18 cellular contexts compared by ENCODE assay signal in genomic region chr12:128863957-128864356, GRCh38. TPM values are rescaled to one million over a fixed set of nuclear protein-coding genes. Genes with fewer than 3 reads are reported as not detected.
A peak's percentile ranks its signal among the peaks of the same experiment; 100 is the strongest.
DNase-seq lines count a peak whose midpoint lies in the region; ATAC-seq and TF ChIP-seq lines count a peak whose summit lies in the region.
"Had no signal": no experiment of that assay in that cellular context is flagged by ENCODE, and none has a peak within 500 bp of the region (broad histone marks: within the 10 kb centered on the region; RNA-seq: fewer than 3 reads in every experiment).

No MANE protein-coding gene starts in this region.

- no peak overlapping the region for H3K27ac ChIP-seq in transverse colon
- H3K27ac ChIP-seq: PC-9, SJSA1 had no signal

- H3K4me1 Mint-ChIP-seq in natural killer cell treated with Interleukin-12 subunit alpha and Interleukin-12 subunit beta and Interleukin-15 and Interleukin-18, amount 100 ng/mL, for 72 hours (ENCODE audit: low read depth in 2 of 2), result peaks cover 0 to 3% of the 10 kb centered on the region in 2 donors
- H3K4me1 Mint-ChIP-seq in natural killer cell, result peaks cover 0 to 8% of the 10 kb centered on the region in 2 donors

- no peak for TF ChIP-seq EP300 in transverse colon (IDR thresholded peaks at IDR 0.05; ENCODE audit: low read depth)

- peak overlapping the region in 1 of 2 donors; percentile 26 for H3K27ac Mint-ChIP-seq in natural killer cell treated with Interleukin-12 subunit alpha and Interleukin-12 subunit beta and Interleukin-15 and Interleukin-18, amount 100 ng/mL, for 72 hours
- peak overlapping the region in 1 of 2 donors; percentile 53 for H3K27ac Mint-ChIP-seq in natural killer cell

- H3K36me3 Mint-ChIP-seq in natural killer cell treated with Interleukin-12 subunit alpha and Interleukin-12 subunit beta and Interleukin-15 and Interleukin-18, amount 100 ng/mL, for 72 hours, result no peaks in the 10 kb centered on the region
- no peaks in the 10 kb centered on the region for H3K36me3 Mint-ChIP-seq in natural killer cell

- no peak overlapping the region for H3K4me3 ChIP-seq in transverse colon
- H3K4me3 ChIP-seq: PC-9, SJSA1 had no signal

- H3K9me3 Mint-ChIP-seq in natural killer cell treated with Interleukin-12 subunit alpha and Interleukin-12 subunit beta and Interleukin-15 and Interleukin-18, amount 100 ng/mL, for 72 hours, result no peaks in the 10 kb centered on the region
- H3K9me3 Mint-ChIP-seq in natural killer cell, result no peaks in the 10 kb centered on the region

- in situ Hi-C loops in transverse colon (cut with MboI; ENCODE audit: low pct_ligation_motif_present in 1 of 4, low pct_unique_long_range_greater_than_20kb in 1 of 4, low sequenced_read_pairs in 3 of 4), result no loop called here

- no peaks in the 10 kb centered on the region for H3K4me1 ChIP-seq in transverse colon
- H3K4me1 ChIP-seq: SJSA1 had no signal

- H3K9me3 ChIP-seq in transverse colon, result no peaks in the 10 kb centered on the region
- H3K9me3 ChIP-seq: SJSA1 had no signal

- WGBS in transverse colon (ENCODE audit: low coverage in 1 of 2), 2 donors, result 72 to 96% methylated on average over 4 to 11 of the region's 11 CpGs

- no peak overlapping the region for H3K4me3 Mint-ChIP-seq in natural killer cell treated with Interleukin-12 subunit alpha and Interleukin-12 subunit beta and Interleukin-15 and Interleukin-18, amount 100 ng/mL, for 72 hours
- H3K4me3 Mint-ChIP-seq in natural killer cell, result no peak overlapping the region

- peak; percentile 16 for DNase-seq in natural killer cell treated with Interleukin-12 subunit alpha and Interleukin-12 subunit beta and Interleukin-15 and Interleukin-18, amount 100 ng/mL, for 72 hours (ENCODE audit: low spot score)
- no peak for DNase-seq in natural killer cell
- peak; percentile 36 for DNase-seq in occipital lobe (lab: John Stamatoyannopoulos, UW)
- DNase-seq in HPDE6-E6E7 (ENCODE audit: extremely low spot score), result no peak
- no peak for DNase-seq in transverse colon
- DNase-seq: C1 segment of cervical spinal cord, GOT3, KBM-7, NCI-H1105, NCI-H1694, NCI-H226, NCI-H524 treated with DMSO at 0.1 percent for 48 hours, PC-9 had no signal

- H3K27me3 ChIP-seq in transverse colon, result no peaks in the 10 kb centered on the region
- H3K27me3 ChIP-seq: SJSA1 had no signal

- ATAC-seq in natural killer cell treated with Interleukin-12 subunit alpha and Interleukin-12 subunit beta and Interleukin-15 and Interleukin-18, amount 100 ng/mL, for 72 hours, result no peak
- ATAC-seq in natural killer cell (no peak), esophagus mucosa (peak; percentile 39), HG03565 (IDR thresholded peaks at IDR 0.05; ENCODE audit: unreplicated experiment) (no peak)
- ATAC-seq: HCT116 had no signal

- no peaks in the 10 kb centered on the region for H3K36me3 ChIP-seq in transverse colon
- H3K36me3 ChIP-seq: SJSA1 had no signal

- peaks cover 0 to 7% of the 10 kb centered on the region in 2 donors for H3K27me3 Mint-ChIP-seq in natural killer cell treated with Interleukin-12 subunit alpha and Interleukin-12 subunit beta and Interleukin-15 and Interleukin-18, amount 100 ng/mL, for 72 hours
- H3K27me3 Mint-ChIP-seq in natural killer cell (ENCODE audit: low read depth in 2 of 2), result peaks cover 2 to 3% of the 10 kb centered on the region in 2 donors

- no peak for TF ChIP-seq POLR2A in transverse colon (IDR thresholded peaks at IDR 0.05)

- TF ChIP-seq CTCF in natural killer cell (IDR thresholded peaks at IDR 0.05), result no peak
- TF ChIP-seq CTCF in transverse colon (IDR thresholded peaks at IDR 0.05), result no peak

- intact Hi-C loops in natural killer cell (cut with micrococcal nuclease) (no loop called here), transverse colon (cut with DNase I; ENCODE audit: low total_unique reads) (no loop called here)

RNA-seq across cellular contexts. Expression of gene GLT1D1, which starts 10.7 kb away (rescaled TPM):
- total RNA-seq in natural killer cell treated with Interleukin-12 subunit alpha and Interleukin-12 subunit beta and Interleukin-15 and Interleukin-18, amount 100 ng/mL, for 72 hours, result under 1 TPM; 0.14 to 0.21 TPM
- 1 to 10 TPM in 2 of 3 donors, under 1 TPM in 1; 0.33 to 3.2 (median 2.6) TPM for total RNA-seq in natural killer cell
- 0.64 TPM for total RNA-seq in esophagus mucosa
- 8.9 TPM for total RNA-seq in occipital lobe
- not detected for total RNA-seq in transverse colon
- total RNA-seq: A673, PC-9, SJSA1 had no signal

RNA-seq across cellular contexts. Expression of gene SLC15A4, which starts 40.2 kb away (rescaled TPM):
- 10 to 100 TPM; 54.2 to 58.6 TPM for total RNA-seq in natural killer cell treated with Interleukin-12 subunit alpha and Interleukin-12 subunit beta and Interleukin-15 and Interleukin-18, amount 100 ng/mL, for 72 hours
- 100 to 1,000 TPM; 176 to 306 (median 250) TPM for total RNA-seq in natural killer cell
- total RNA-seq in esophagus mucosa, result 12.8 TPM
- total RNA-seq in occipital lobe, result 39.5 TPM
- total RNA-seq in transverse colon, result 10 to 100 TPM; 13.1 to 41.2 (median 32.7) TPM

Comparison
In these comparisons a context has a peak if more than half of its experiments do, and no peak if none do; other contexts are left out.
1. DNase-seq: peak in natural killer cell treated with Interleukin-12 subunit alpha and Interleukin-12 subunit beta and Interleukin-15 and Interleukin-18, amount 100 ng/mL, for 72 hours (single experiment) and occipital lobe (single experiment); none in natural killer cell (single experiment), HPDE6-E6E7 (single experiment) and transverse colon (single experiment).